ENCODE assay signal across 30 cellular contexts in genomic region chr11:112336356-112336886, GRCh38.
"Had no signal": no experiment of that assay in that cellular context is flagged by ENCODE, and none has a peak within 500 bp of the region (broad histone marks: within the 10 kb centered on the region; RNA-seq: fewer than 3 reads in every experiment).

No MANE protein-coding gene starts in this region.

- H3K9me3 Mint-ChIP-seq: natural killer cell treated with Interleukin-12 subunit alpha and Interleukin-12 subunit beta and Interleukin-15 and Interleukin-18, amount 100 ng/mL, for 72 hours; neural crest cell; stimulated activated memory B cell treated with anti-CD40 and anti-IgM and Interleukin-4, amounts not matched to agents 10 μg/mL and 1 μg/mL and 100 μg/mL, for 72 hours had no signal

- H3K4me3 Mint-ChIP-seq: naive thymus-derived CD8-positive, alpha-beta T cell; natural killer cell treated with Interleukin-12 subunit alpha and Interleukin-12 subunit beta and Interleukin-15 and Interleukin-18, amount 100 ng/mL, for 72 hours; nephron progenitor cell; neural crest cell; stimulated activated memory B cell treated with anti-CD40 and anti-IgM and Interleukin-4, amounts not matched to agents 10 μg/mL and 1 μg/mL and 100 μg/mL, for 72 hours; stimulated activated naive CD8-positive, alpha-beta T cell treated with anti-CD3 and anti-CD28 coated beads, Interleukin-15, amount 100 ng/mL, for 72 hours had no signal

- ATAC-seq: naive thymus-derived CD8-positive, alpha-beta T cell; natural killer cell treated with Interleukin-12 subunit alpha and Interleukin-12 subunit beta and Interleukin-15 and Interleukin-18, amount 100 ng/mL, for 72 hours; psoas muscle; right cardiac atrium; right lobe of liver; stimulated activated memory B cell treated with anti-CD40 and anti-IgM and Interleukin-4, amounts not matched to agents 10 μg/mL and 1 μg/mL and 100 μg/mL, for 72 hours; stimulated activated naive CD8-positive, alpha-beta T cell treated with anti-CD3 and anti-CD28 coated beads, Interleukin-15, amount 100 ng/mL, for 72 hours; stimulated activated naive CD8-positive, alpha-beta T cell treated with anti-CD3 and anti-CD28 coated beads, Interleukin-15, Interleukin-2, amounts not matched to agents 100 U/mL and 50 U/mL, for 24 hours had no signal

- DNase-seq: naive thymus-derived CD8-positive, alpha-beta T cell; nephron progenitor cell; nucleus accumbens; ovary; posterior cingulate gyrus; psoas muscle; right cardiac atrium; right lobe of liver; sigmoid colon; small intestine; stimulated activated CD4-positive, alpha-beta T cell treated with anti-CD3 and anti-CD28 coated beads, Interleukin-15, amount 100 ng/mL, for 24 hours; stimulated activated CD4-positive, alpha-beta T cell treated with anti-CD3 and anti-CD28 coated beads, Interleukin-2, amount 100 ng/mL, for 24 hours; stimulated activated CD4-positive, alpha-beta T cell treated with anti-CD3 and anti-CD28 coated beads, Interleukin-2, amount 100 ng/mL, for 48 hours; stimulated activated CD4-positive, alpha-beta T cell treated with anti-CD3 and anti-CD28 coated beads, Interleukin-4, amount 100 ng/mL, for 24 hours; stimulated activated naive CD4-positive, alpha-beta T cell; stimulated activated naive CD8-positive, alpha-beta T cell treated with anti-CD3 and anti-CD28 coated beads, Interleukin-15, amount 100 ng/mL, for 72 hours; stimulated activated naive CD8-positive, alpha-beta T cell treated with anti-CD3 and anti-CD28 coated beads, Interleukin-15, Interleukin-2, amounts not matched to agents 100 U/mL and 50 U/mL, for 24 hours; substantia nigra; testis; trophoblast cell; upper lobe of left lung had no signal

- H3K27me3 ChIP-seq: neutrophil, ovary, right lobe of liver, sigmoid colon, suprapubic skin, testis, tibial nerve, upper lobe of left lung, vagina had no signal

- H3K4me1 ChIP-seq: parathyroid adenoma, psoas muscle, right lobe of liver, testis, tibial nerve, upper lobe of left lung, vagina had no signal

- H3K36me3 Mint-ChIP-seq: natural killer cell treated with Interleukin-12 subunit alpha and Interleukin-12 subunit beta and Interleukin-15 and Interleukin-18, amount 100 ng/mL, for 72 hours had no signal

- H3K4me3 ChIP-seq: ovary, psoas muscle, right lobe of liver, sigmoid colon, suprapubic skin, testis, tibial nerve, upper lobe of left lung, vagina had no signal

- H3K27ac Mint-ChIP-seq: natural killer cell treated with Interleukin-12 subunit alpha and Interleukin-12 subunit beta and Interleukin-15 and Interleukin-18, amount 100 ng/mL, for 72 hours; nephron progenitor cell; progenitor cell of endocrine pancreas; stimulated activated memory B cell treated with anti-CD40 and anti-IgM and Interleukin-4, amounts not matched to agents 10 μg/mL and 1 μg/mL and 100 μg/mL, for 72 hours; stimulated activated naive CD8-positive, alpha-beta T cell treated with anti-CD3 and anti-CD28 coated beads, Interleukin-15, amount 100 ng/mL, for 72 hours had no signal

- H3K9ac ChIP-seq: parathyroid adenoma had no signal

- H3K36me3 ChIP-seq: neutrophil, ovary, right lobe of liver, sigmoid colon, suprapubic skin, upper lobe of left lung, vagina had no signal

- H3K27me3 Mint-ChIP-seq: naive thymus-derived CD8-positive, alpha-beta T cell; natural killer cell treated with Interleukin-12 subunit alpha and Interleukin-12 subunit beta and Interleukin-15 and Interleukin-18, amount 100 ng/mL, for 72 hours; stimulated activated memory B cell treated with anti-CD40 and anti-IgM and Interleukin-4, amounts not matched to agents 10 μg/mL and 1 μg/mL and 100 μg/mL, for 72 hours; stimulated activated naive CD8-positive, alpha-beta T cell treated with anti-CD3 and anti-CD28 coated beads, Interleukin-15, amount 100 ng/mL, for 72 hours had no signal

- H3K27ac ChIP-seq: neutrophil, ovary, parathyroid adenoma, psoas muscle, right lobe of liver, sigmoid colon, suprapubic skin, testis, tibial nerve, upper lobe of left lung, vagina had no signal

- H3K4me1 Mint-ChIP-seq: nephron progenitor cell; neural crest cell; stimulated activated memory B cell treated with anti-CD40 and anti-IgM and Interleukin-4, amounts not matched to agents 10 μg/mL and 1 μg/mL and 100 μg/mL, for 72 hours; stimulated activated naive CD8-positive, alpha-beta T cell treated with anti-CD3 and anti-CD28 coated beads, Interleukin-15, amount 100 ng/mL, for 72 hours had no signal

- H3K9me3 ChIP-seq: neutrophil, ovary, psoas muscle, right lobe of liver, sigmoid colon, suprapubic skin, testis, tibial nerve, upper lobe of left lung, vagina had no signal
